In the genomic region with DNA sequence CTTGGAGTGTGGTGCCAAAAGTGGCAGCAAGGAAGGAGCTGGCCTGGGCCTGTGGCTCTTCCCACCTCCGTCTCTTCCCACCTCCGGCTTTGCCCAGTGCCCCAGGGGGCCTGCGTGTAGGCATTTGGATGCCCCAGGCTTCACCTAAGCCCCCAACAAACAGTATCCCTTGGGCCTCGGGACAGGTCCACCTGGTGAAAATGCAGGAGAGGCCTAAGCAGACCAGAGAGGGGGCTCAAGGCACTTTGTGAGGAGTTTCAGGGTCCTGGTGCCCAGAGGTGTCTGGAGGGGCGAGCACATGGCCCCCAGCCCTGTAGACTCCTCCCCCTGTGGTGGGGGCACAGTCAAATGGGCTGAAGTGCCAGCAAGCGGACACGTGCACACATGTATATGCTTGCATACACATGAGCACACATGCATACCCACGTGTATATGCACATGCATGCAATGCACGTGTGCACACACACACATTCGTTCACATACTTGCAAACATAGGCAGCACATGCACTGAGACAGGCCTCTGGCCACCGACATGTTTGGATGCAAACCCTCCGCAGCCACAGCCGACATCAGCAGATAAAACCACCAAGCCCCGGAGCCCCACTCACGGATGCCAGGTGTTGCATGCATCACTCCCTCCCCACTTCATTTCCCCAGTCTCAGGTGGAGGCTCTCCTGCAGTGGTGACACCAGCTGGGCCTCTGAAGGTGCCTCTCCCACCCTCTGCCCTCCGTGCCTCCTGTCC, we compare ENCODE assay signal across 12 cellular contexts.
"Had no signal": no experiment of that assay in that cellular context is flagged by ENCODE, and none has a peak within 500 bp of the region (broad histone marks: within the 10 kb centered on the region; RNA-seq: fewer than 3 reads in every experiment).

No MANE protein-coding gene starts in this region.

- H3K27me3 Mint-ChIP-seq: activated CD4-positive, alpha-beta T cell treated with anti-CD3 and anti-CD28 coated beads, Interleukin-2, amount 10 ng/mL, durations not matched to agents 24 days and 14 days; stimulated activated naive CD8-positive, alpha-beta T cell treated with anti-CD3 and anti-CD28 coated beads, Interleukin-15, Interleukin-2, amounts not matched to agents 100 ng/mL and 50 ng/mL, for 24 hours had no signal

- H3K4me3 ChIP-seq: coronary artery, gastrocnemius medialis, vagina had no signal

- H3K27me3 ChIP-seq: gastrocnemius medialis, vagina had no signal

- H3K27ac ChIP-seq: coronary artery, epithelial cell of prostate, gastrocnemius medialis, vagina, VCaP had no signal

- H3K4me1 Mint-ChIP-seq: activated CD4-positive, alpha-beta T cell treated with anti-CD3 and anti-CD28 coated beads, Interleukin-2, amount 10 ng/mL, durations not matched to agents 24 days and 14 days; activated naive CD4-positive, alpha-beta T cell treated with anti-CD3 and anti-CD28 coated beads, Interleukin-2, amount 10 ng/mL, durations not matched to agents 7 days and 5 days; nephron had no signal

- H3K27ac Mint-ChIP-seq: activated CD4-positive, alpha-beta T cell treated with anti-CD3 and anti-CD28 coated beads, Interleukin-2, amount 10 ng/mL, durations not matched to agents 24 days and 14 days; activated naive CD4-positive, alpha-beta T cell treated with anti-CD3 and anti-CD28 coated beads, Interleukin-2, amount 10 ng/mL, durations not matched to agents 7 days and 5 days; nephron; stimulated activated naive CD8-positive, alpha-beta T cell treated with anti-CD3 and anti-CD28 coated beads, Interleukin-15, Interleukin-2, amounts not matched to agents 100 ng/mL and 50 ng/mL, for 24 hours had no signal

- DNase-seq: activated CD4-positive, alpha-beta T cell treated with anti-CD3 and anti-CD28 coated beads, Interleukin-2, amount 10 ng/mL, durations not matched to agents 24 days and 14 days; activated naive CD4-positive, alpha-beta T cell treated with anti-CD3 and anti-CD28 coated beads, Interleukin-2, amount 10 ng/mL, durations not matched to agents 7 days and 5 days; effector memory CD4-positive, alpha-beta T cell; stimulated activated CD4-positive, alpha-beta T cell treated with anti-CD3 and anti-CD28 coated beads, Interleukin-4, amount 100 ng/mL, for 24 hours; T-helper 1 cell had no signal

- H3K9me3 ChIP-seq: gastrocnemius medialis, vagina had no signal

- H3K36me3 Mint-ChIP-seq: activated naive CD4-positive, alpha-beta T cell treated with anti-CD3 and anti-CD28 coated beads, Interleukin-2, amount 10 ng/mL, durations not matched to agents 7 days and 5 days had no signal

- ATAC-seq: gastrocnemius medialis had no signal

- H3K4me3 Mint-ChIP-seq: activated CD4-positive, alpha-beta T cell treated with anti-CD3 and anti-CD28 coated beads, Interleukin-2, amount 10 ng/mL, durations not matched to agents 24 days and 14 days; activated naive CD4-positive, alpha-beta T cell treated with anti-CD3 and anti-CD28 coated beads, Interleukin-2, amount 10 ng/mL, durations not matched to agents 7 days and 5 days; nephron; stimulated activated naive CD8-positive, alpha-beta T cell treated with anti-CD3 and anti-CD28 coated beads, Interleukin-15, Interleukin-2, amounts not matched to agents 100 ng/mL and 50 ng/mL, for 24 hours had no signal

- H3K4me1 ChIP-seq: gastrocnemius medialis, vagina had no signal

- H3K9me3 Mint-ChIP-seq: activated CD4-positive, alpha-beta T cell treated with anti-CD3 and anti-CD28 coated beads, Interleukin-2, amount 10 ng/mL, durations not matched to agents 24 days and 14 days; activated naive CD4-positive, alpha-beta T cell treated with anti-CD3 and anti-CD28 coated beads, Interleukin-2, amount 10 ng/mL, durations not matched to agents 7 days and 5 days; nephron; stimulated activated naive CD8-positive, alpha-beta T cell treated with anti-CD3 and anti-CD28 coated beads, Interleukin-15, Interleukin-2, amounts not matched to agents 100 ng/mL and 50 ng/mL, for 24 hours had no signal

- H3K36me3 ChIP-seq: gastrocnemius medialis, vagina had no signal
